Comparison of ENCODE assay signal across 13 cellular contexts in the genomic region with DNA sequence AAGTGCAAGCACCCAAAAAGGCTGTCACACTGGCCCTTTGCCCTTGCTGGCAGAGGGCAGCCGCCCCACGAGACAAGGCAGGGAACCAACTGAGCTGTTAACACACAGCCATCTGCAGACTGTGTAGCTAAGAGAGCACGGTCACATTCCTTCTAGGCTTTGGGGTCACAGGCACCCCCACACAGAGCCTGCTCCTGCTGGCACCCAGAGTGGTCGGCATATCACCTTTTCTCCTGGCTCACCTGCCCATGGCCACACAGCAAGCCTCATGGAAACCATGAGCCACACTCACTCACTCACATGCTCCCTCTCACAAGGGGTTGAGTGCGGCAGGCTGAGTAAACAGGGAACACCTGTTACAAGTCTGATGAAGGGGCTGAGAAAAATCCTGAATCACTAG.
"Had no signal": no experiment of that assay in that cellular context is flagged by ENCODE, and none has a peak within 500 bp of the region (broad histone marks: within the 10 kb centered on the region; RNA-seq: fewer than 3 reads in every experiment).

No MANE protein-coding gene starts in this region.

- H3K36me3 Mint-ChIP-seq: natural killer cell treated with Interleukin-12 subunit alpha and Interleukin-12 subunit beta and Interleukin-15 and Interleukin-18, amount 100 ng/mL, for 72 hours had no signal

- H3K27ac Mint-ChIP-seq: activated B cell treated with CpG ODN at 0.5 μM for 24 hours; mesothelial cell of epicardium; natural killer cell treated with Interleukin-12 subunit alpha and Interleukin-12 subunit beta and Interleukin-15 and Interleukin-18, amount 100 ng/mL, for 72 hours had no signal

- DNase-seq: activated B cell treated with CpG ODN at 0.5 μM for 24 hours; activated CD4-positive, alpha-beta T cell treated with anti-CD3 and anti-CD28 coated beads for 4 hours; activated CD8-positive, alpha-beta memory T cell treated with anti-CD3 and anti-CD28 coated beads, Interleukin-2, amount 50 U/mL, for 4 hours; activated effector memory CD4-positive, alpha-beta T cell treated with Interleukin-2 at 50 U/mL for 16 hours; activated naive CD4-positive, alpha-beta T cell treated with anti-CD3 and anti-CD28 coated beads, Interleukin-2, amount 50 U/mL, for 16 hours; activated T-cell treated with anti-CD3 and anti-CD28 coated beads, Interleukin-2, amount 50 U/mL, for 4 hours; foreskin keratinocyte; sigmoid colon; spleen; stimulated activated naive CD4-positive, alpha-beta T cell treated with Interleukin-2 at 50 U/mL for 16 hours; T-helper 9 cell had no signal

- H3K4me3 Mint-ChIP-seq: activated B cell treated with CpG ODN at 0.5 μM for 24 hours; activated T-cell treated with anti-CD3 and anti-CD28 coated beads, Interleukin-2, amount 50 U/mL, for 4 hours; mesothelial cell of epicardium; natural killer cell treated with Interleukin-12 subunit alpha and Interleukin-12 subunit beta and Interleukin-15 and Interleukin-18, amount 100 ng/mL, for 72 hours had no signal

- H3K9me3 Mint-ChIP-seq: activated B cell treated with CpG ODN at 0.5 μM for 24 hours; activated T-cell treated with anti-CD3 and anti-CD28 coated beads, Interleukin-2, amount 50 U/mL, for 4 hours; natural killer cell treated with Interleukin-12 subunit alpha and Interleukin-12 subunit beta and Interleukin-15 and Interleukin-18, amount 100 ng/mL, for 72 hours had no signal

- H3K27me3 Mint-ChIP-seq: activated B cell treated with CpG ODN at 0.5 μM for 24 hours; natural killer cell treated with Interleukin-12 subunit alpha and Interleukin-12 subunit beta and Interleukin-15 and Interleukin-18, amount 100 ng/mL, for 72 hours had no signal

- ATAC-seq: activated T-cell treated with anti-CD3 and anti-CD28 coated beads, Interleukin-2, amount 50 U/mL, for 4 hours; foreskin keratinocyte; natural killer cell treated with Interleukin-12 subunit alpha and Interleukin-12 subunit beta and Interleukin-15 and Interleukin-18, amount 100 ng/mL, for 72 hours had no signal
